In the genomic region with DNA sequence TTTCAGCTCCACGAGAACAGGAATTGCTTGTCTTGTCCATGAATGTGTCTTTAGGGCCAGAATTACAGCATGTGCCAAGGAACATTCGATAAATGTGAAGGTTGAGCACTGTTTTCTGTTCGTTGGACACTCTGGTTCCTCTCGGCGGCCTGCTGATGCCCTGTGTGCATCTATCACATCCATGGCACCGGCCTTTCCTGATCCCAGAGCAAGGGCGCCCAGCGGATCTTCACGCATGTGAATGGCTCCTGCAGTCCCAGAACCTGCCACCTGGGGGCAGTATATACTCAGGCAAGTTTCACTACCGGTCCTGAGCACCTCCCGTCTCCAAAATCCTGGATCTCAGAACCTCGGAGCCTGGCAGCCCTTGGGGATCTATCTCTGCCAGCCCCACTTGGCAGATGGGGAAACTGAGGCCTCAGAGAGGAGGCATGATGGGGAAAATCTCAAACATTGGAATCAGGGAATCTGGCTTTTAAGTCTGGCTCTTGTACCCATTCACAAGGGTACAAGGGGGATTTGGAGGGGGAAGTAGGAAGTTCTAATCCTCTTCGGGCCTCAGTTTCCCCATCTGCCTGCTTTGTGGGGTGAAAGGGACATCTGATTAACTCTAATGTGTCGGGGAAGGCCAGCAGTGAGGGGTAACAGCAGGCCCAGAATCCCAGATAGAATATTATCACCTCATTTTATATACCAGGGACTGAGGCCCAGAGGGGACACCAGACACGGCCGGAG, we compare ENCODE assay signal across 8 cellular contexts. TPM values are rescaled to one million over a fixed set of nuclear protein-coding genes. Genes with fewer than 3 reads are reported as not detected.
DNase-seq lines count a peak whose midpoint lies in the region; ATAC-seq and TF ChIP-seq lines count a peak whose summit lies in the region.

No MANE protein-coding gene starts in this region.

- peak overlapping the region; percentile 1 for H3K9ac ChIP-seq in NT2/D1 (ENCODE audit: insufficient read length, low read depth)

- H3K9me3 ChIP-seq in NT2/D1 (ENCODE audit: insufficient read depth, low read length), result no peaks in the 10 kb centered on the region
- no peaks in the 10 kb centered on the region for H3K9me3 ChIP-seq in mucosa of descending colon

- H3K36me3 ChIP-seq in NT2/D1 (ENCODE audit: insufficient read depth, insufficient read length, low read length), result no peaks in the 10 kb centered on the region
- no peaks in the 10 kb centered on the region for H3K36me3 ChIP-seq in mucosa of descending colon (ENCODE audit: low read depth)

- H3K4me1 Mint-ChIP-seq in activated CD8-positive, alpha-beta memory T cell treated with anti-CD3 and anti-CD28 coated beads, Interleukin-2, amount 10 ng/mL, durations not matched to agents 7 days and 5 days, result peaks cover 3% of the 10 kb centered on the region
- peaks cover 5% of the 10 kb centered on the region for H3K4me1 Mint-ChIP-seq in endothelial cell (ENCODE audit: unreplicated experiment)

- no peaks in the 10 kb centered on the region for H3K9me3 Mint-ChIP-seq in activated CD8-positive, alpha-beta memory T cell treated with anti-CD3 and anti-CD28 coated beads, Interleukin-2, amount 10 ng/mL, durations not matched to agents 7 days and 5 days (ENCODE audit: low read depth)
- no peaks in the 10 kb centered on the region for H3K9me3 Mint-ChIP-seq in endothelial cell (ENCODE audit: unreplicated experiment)

- no peak overlapping the region for H3K4me3 Mint-ChIP-seq in activated CD8-positive, alpha-beta memory T cell treated with anti-CD3 and anti-CD28 coated beads, Interleukin-2, amount 10 ng/mL, durations not matched to agents 7 days and 5 days
- no peak overlapping the region for H3K4me3 Mint-ChIP-seq in endothelial cell (ENCODE audit: unreplicated experiment)

- no peak overlapping the region for H3K4me3 ChIP-seq in NT2/D1 (ENCODE audit: insufficient read length, low read depth)
- H3K4me3 ChIP-seq in mucosa of descending colon, result no peak overlapping the region

- no peaks in the 10 kb centered on the region for H3K36me3 Mint-ChIP-seq in activated CD8-positive, alpha-beta memory T cell treated with anti-CD3 and anti-CD28 coated beads, Interleukin-2, amount 10 ng/mL, durations not matched to agents 7 days and 5 days
- H3K36me3 Mint-ChIP-seq in endothelial cell (ENCODE audit: low read depth, unreplicated experiment), result no peaks in the 10 kb centered on the region

- H3K27me3 Mint-ChIP-seq in activated CD8-positive, alpha-beta memory T cell treated with anti-CD3 and anti-CD28 coated beads, Interleukin-2, amount 10 ng/mL, durations not matched to agents 7 days and 5 days, result peaks cover 27% of the 10 kb centered on the region
- peaks cover 8% of the 10 kb centered on the region for H3K27me3 Mint-ChIP-seq in endothelial cell (ENCODE audit: unreplicated experiment)

- peak; percentile 70 for DNase-seq in CMK (ENCODE audit: low read depth)
- DNase-seq in HUDEP-2 (lab: John Stamatoyannopoulos, UW; ENCODE audit: unreplicated experiment in 76 of 76), result peak in 72 of 76 experiments; percentile 11 to 92 (median 72)
- DNase-seq in NT2/D1 (ENCODE audit: low read depth, low spot score), result peak; percentile 83
- peak; percentile 90 for DNase-seq in activated CD8-positive, alpha-beta memory T cell treated with anti-CD3 and anti-CD28 coated beads, Interleukin-2, amount 10 ng/mL, durations not matched to agents 7 days and 5 days
- DNase-seq in endothelial cell (ENCODE audit: low spot score), result peak; percentile 97
- DNase-seq in mucosa of descending colon, result peak; percentile 86 to 100 (median 94)
- DNase-seq in stimulated activated CD8-positive, alpha-beta memory T cell treated with anti-CD3 and anti-CD28 coated beads, Interleukin-4, amount 100 ng/mL, for 48 hours, result peak; percentile 100

- TF ChIP-seq CTCF in endothelial cell (IDR thresholded peaks at IDR 0.05; ENCODE audit: unreplicated experiment), result peak; percentile 97
- peak; percentile 93 for TF ChIP-seq CTCF in mucosa of descending colon (IDR thresholded peaks at IDR 0.05)

- H3K27ac Mint-ChIP-seq in activated CD8-positive, alpha-beta memory T cell treated with anti-CD3 and anti-CD28 coated beads, Interleukin-2, amount 10 ng/mL, durations not matched to agents 7 days and 5 days, result no peak overlapping the region
- H3K27ac Mint-ChIP-seq in endothelial cell (ENCODE audit: unreplicated experiment), result no peak overlapping the region

- H3K27me3 ChIP-seq in NT2/D1 (ENCODE audit: insufficient read depth, insufficient read length), result peaks cover 3% of the 10 kb centered on the region

- CTCF ChIA-PET in activated CD8-positive, alpha-beta memory T cell treated with anti-CD3 and anti-CD28 coated beads, Interleukin-2, amount 10 ng/mL, durations not matched to agents 7 days and 5 days (lab: Charles Lee), result interaction anchor here (0.6 to 6.1 kb wide), 13 partner anchors 9 to 338 kb away, joined by 3 to 154 read pairs (median 3); no protein-coding TSS in a partner anchor

- intact Hi-C loops in mucosa of descending colon (cut with DNase I, micrococcal nuclease), result loop anchor here (2.0 to 5.0 kb wide), 3 partner anchors 278 to 391 kb away; no protein-coding TSS in a partner anchor

- no peak for ATAC-seq in activated CD8-positive, alpha-beta memory T cell treated with anti-CD3 and anti-CD28 coated beads, Interleukin-2, amount 10 ng/mL, durations not matched to agents 7 days and 5 days
- peak; percentile 53 for ATAC-seq in mucosa of descending colon
- ATAC-seq in GM21576 (IDR thresholded peaks at IDR 0.05; ENCODE audit: unreplicated experiment), result no peak

- H3K4me1 ChIP-seq in NT2/D1 (ENCODE audit: insufficient read depth, insufficient read length) (peaks cover 8% of the 10 kb centered on the region), mucosa of descending colon (ENCODE audit: low read depth) (no peaks in the 10 kb centered on the region)

RNA-seq across cellular contexts. Expression of a gene that starts 4.3 kb away (rescaled TPM):
- total RNA-seq in activated CD8-positive, alpha-beta memory T cell treated with anti-CD3 and anti-CD28 coated beads, Interleukin-2, amount 10 ng/mL, durations not matched to agents 7 days and 5 days, result 10 to 100 TPM; 32.6 to 34.6 TPM
- 28.1 TPM for total RNA-seq in endothelial cell (ENCODE audit: unreplicated experiment)
- total RNA-seq in mucosa of descending colon, result 10 to 100 TPM; 20.2 to 86.7 (median 41.3) TPM

RNA-seq across cellular contexts. Expression of a gene that starts 32.8 kb away (rescaled TPM):
- 10 to 100 TPM; 24.2 to 25.4 TPM for total RNA-seq in activated CD8-positive, alpha-beta memory T cell treated with anti-CD3 and anti-CD28 coated beads, Interleukin-2, amount 10 ng/mL, durations not matched to agents 7 days and 5 days
- total RNA-seq in endothelial cell (ENCODE audit: unreplicated experiment), result 39.7 TPM
- 10 to 100 TPM; 21.2 to 34.3 (median 23.3) TPM for total RNA-seq in mucosa of descending colon
